1 cellular context compared by ENCODE assay signal in the genomic region with DNA sequence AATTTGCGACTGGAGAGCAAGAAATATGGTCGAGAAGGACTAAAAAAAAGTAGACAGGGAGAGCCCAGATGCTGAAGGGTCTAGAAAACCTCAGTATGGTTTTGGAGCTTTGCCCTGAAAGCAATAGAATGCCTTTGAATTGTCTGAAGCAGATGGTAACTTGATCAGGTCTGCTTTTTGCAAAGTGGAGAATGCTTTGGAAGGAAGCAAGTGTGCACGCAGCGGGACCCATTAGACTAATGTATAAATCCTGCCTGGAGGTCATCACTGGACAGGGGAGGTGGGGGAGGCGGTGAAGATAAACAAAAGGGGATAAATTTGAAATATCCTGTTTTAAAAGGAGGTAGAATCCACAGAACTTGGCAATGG.
A peak's percentile ranks its signal among the peaks of the same experiment; 100 is the strongest.
TF ChIP-seq lines count a peak whose summit lies in the region.

No MANE protein-coding gene starts in this region.

TF ChIP-seq in HEK293, 187 proteins besides CTCF, POLR2A, EP300 and RAD21 (continued from another document):
- TF ChIP-seq ZNF658 (tag by site-specific recombination; IDR thresholded peaks at IDR 0.05): no peak
- TF ChIP-seq ZNF529 (tag by site-specific recombination; IDR thresholded peaks at IDR 0.05; ENCODE audit: insufficient replicate concordance): no peak
- TF ChIP-seq ZNF629 (tag by site-specific recombination; IDR thresholded peaks at IDR 0.05): peak; percentile 40; the same call in 1 of the 2 replicates
- TF ChIP-seq ZNF174 (tag by site-specific recombination; IDR thresholded peaks at IDR 0.05): no peak
- no peak for TF ChIP-seq ZNF560 (tag by site-specific recombination; IDR thresholded peaks at IDR 0.05; ENCODE audit: borderline replicate concordance)
- TF ChIP-seq, protein P1, sequence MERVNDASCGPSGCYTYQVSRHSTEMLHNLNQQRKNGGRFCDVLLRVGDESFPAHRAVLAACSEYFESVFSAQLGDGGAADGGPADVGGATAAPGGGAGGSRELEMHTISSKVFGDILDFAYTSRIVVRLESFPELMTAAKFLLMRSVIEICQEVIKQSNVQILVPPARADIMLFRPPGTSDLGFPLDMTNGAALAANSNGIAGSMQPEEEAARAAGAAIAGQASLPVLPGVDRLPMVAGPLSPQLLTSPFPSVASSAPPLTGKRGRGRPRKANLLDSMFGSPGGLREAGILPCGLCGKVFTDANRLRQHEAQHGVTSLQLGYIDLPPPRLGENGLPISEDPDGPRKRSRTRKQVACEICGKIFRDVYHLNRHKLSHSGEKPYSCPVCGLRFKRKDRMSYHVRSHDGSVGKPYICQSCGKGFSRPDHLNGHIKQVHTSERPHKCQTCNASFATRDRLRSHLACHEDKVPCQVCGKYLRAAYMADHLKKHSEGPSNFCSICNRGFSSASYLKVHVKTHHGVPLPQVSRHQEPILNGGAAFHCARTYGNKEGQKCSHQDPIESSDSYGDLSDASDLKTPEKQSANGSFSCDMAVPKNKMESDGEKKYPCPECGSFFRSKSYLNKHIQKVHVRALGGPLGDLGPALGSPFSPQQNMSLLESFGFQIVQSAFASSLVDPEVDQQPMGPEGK (tag by site-specific recombination; IDR thresholded peaks at IDR 0.05): no peak
- TF ChIP-seq HOXC10 (CRISPR knock-in tag; IDR thresholded peaks at IDR 0.05): no peak
- TF ChIP-seq ZNF37A (tag by site-specific recombination; IDR thresholded peaks at IDR 0.05): no peak
